In the genomic region with DNA sequence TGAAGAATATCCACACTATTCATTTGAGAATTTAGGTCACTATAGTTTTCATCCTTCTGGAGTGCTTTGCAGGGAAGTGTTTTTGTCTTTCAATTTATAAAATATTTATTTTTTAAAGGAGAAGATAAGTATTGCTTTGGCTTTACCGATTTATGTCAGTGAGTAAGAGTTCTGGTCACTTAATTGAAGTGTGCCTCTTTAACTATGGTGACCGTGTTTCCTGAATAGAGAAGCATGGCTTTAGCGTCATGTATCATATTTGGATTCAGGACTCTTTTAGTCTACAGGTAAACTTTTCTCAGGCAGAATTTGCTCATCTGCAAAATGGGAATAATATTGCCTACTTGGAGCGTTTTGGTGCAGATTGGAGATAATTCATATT, we compare ENCODE assay signal across 1 cellular context.
TF ChIP-seq lines count a peak whose summit lies in the region.

No MANE protein-coding gene starts in this region.

TF ChIP-seq in GM12878, 131 proteins besides CTCF, POLR2A, EP300 and RAD21 (continued from another document):
- TF ChIP-seq, protein P1, sequence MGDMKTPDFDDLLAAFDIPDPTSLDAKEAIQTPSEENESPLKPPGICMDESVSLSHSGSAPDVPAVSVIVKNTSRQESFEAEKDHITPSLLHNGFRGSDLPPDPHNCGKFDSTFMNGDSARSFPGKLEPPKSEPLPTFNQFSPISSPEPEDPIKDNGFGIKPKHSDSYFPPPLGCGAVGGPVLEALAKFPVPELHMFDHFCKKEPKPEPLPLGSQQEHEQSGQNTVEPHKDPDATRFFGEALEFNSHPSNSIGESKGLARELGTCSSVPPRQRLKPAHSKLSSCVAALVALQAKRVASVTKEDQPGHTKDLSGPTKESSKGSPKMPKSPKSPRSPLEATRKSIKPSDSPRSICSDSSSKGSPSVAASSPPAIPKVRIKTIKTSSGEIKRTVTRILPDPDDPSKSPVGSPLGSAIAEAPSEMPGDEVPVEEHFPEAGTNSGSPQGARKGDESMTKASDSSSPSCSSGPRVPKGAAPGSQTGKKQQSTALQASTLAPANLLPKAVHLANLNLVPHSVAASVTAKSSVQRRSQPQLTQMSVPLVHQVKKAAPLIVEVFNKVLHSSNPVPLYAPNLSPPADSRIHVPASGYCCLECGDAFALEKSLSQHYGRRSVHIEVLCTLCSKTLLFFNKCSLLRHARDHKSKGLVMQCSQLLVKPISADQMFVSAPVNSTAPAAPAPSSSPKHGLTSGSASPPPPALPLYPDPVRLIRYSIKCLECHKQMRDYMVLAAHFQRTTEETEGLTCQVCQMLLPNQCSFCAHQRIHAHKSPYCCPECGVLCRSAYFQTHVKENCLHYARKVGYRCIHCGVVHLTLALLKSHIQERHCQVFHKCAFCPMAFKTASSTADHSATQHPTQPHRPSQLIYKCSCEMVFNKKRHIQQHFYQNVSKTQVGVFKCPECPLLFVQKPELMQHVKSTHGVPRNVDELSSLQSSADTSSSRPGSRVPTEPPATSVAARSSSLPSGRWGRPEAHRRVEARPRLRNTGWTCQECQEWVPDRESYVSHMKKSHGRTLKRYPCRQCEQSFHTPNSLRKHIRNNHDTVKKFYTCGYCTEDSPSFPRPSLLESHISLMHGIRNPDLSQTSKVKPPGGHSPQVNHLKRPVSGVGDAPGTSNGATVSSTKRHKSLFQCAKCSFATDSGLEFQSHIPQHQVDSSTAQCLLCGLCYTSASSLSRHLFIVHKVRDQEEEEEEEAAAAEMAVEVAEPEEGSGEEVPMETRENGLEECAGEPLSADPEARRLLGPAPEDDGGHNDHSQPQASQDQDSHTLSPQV (IDR thresholded peaks at IDR 0.05), result no peak
- TF ChIP-seq WRNIP1 (IDR thresholded peaks at IDR 0.05; ENCODE audit: borderline replicate concordance, low read depth, low read length) (no peak), CEBPB (IDR thresholded peaks at IDR 0.05; ENCODE audit: borderline replicate concordance in 1 of 2, low read depth in 2 of 2, low read length in 2 of 2) (no peak), PAX8 (IDR thresholded peaks at IDR 0.05) (no peak), IKZF1 (conservative IDR thresholded peaks at IDR 0.05) (no peak)
